Comparison of ENCODE assay signal across 8 cellular contexts in the genomic region with DNA sequence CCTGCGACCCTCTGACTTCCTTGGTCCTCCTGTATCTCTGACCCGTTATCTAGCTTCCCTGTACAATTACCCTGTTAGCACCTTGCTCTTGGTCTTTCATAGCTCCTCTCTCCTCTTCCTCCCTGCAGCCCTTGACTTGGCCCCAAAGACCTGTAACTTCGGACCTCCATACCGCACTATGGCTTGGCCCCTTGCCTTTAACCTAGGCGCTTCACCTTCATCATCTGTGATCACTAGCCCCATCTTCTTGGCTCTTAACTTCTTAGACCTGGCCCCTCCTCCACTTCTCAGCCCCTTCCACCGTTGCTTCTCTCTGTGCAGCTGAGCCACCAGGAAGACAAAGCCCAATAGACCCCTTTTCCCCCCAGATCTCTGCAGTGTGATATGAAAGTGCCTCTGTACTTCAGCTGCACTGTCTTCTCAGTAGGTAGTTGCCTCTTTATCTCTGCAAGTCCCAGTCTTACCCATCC. TPM values are rescaled to one million over a fixed set of nuclear protein-coding genes. Genes with fewer than 3 reads are reported as not detected.
DNase-seq lines count a peak whose midpoint lies in the region; TF ChIP-seq lines count a peak whose summit lies in the region.

No MANE protein-coding gene starts in this region.

- H3K79me2 ChIP-seq in mammary epithelial cell (ENCODE audit: insufficient read depth, low read length), result peaks cover 20% of the 10 kb centered on the region

- in situ Hi-C loops in mammary epithelial cell (cut with MboI; ENCODE audit: low sequenced_read_pairs in 2 of 2), result no loop called here

- H3K9me3 ChIP-seq in BLaER1 treated with 17β-estradiol and CSF1 and Interleukin-3, amounts not matched to agents 10 nM and 100 nM (replicated peaks in 1 of 11), result peaks cover 20 to 31% (median 25%) of the 10 kb centered on the region in 11 experiments
- H3K9me3 ChIP-seq in HUES48 (ENCODE audit: control insufficient read depth, insufficient read depth, low read length), result no peaks in the 10 kb centered on the region
- peaks cover 8% of the 10 kb centered on the region for H3K9me3 ChIP-seq in mammary epithelial cell (replicated peaks; ENCODE audit: insufficient read depth, low read length)
- H3K9me3 ChIP-seq in mucosa of stomach (ENCODE audit: control insufficient read depth, low read length), result no peaks in the 10 kb centered on the region

- no peaks in the 10 kb centered on the region for H3K27me3 ChIP-seq in BLaER1 treated with 17β-estradiol and CSF1 and Interleukin-3, amounts not matched to agents 10 nM and 100 nM
- H3K27me3 ChIP-seq in HUES48 (ENCODE audit: control insufficient read depth, insufficient read depth, low read length) (no peaks in the 10 kb centered on the region), mammary epithelial cell (ENCODE audit: insufficient read depth, low read length) (no peaks in the 10 kb centered on the region), mucosa of stomach (ENCODE audit: control insufficient read depth, insufficient read depth, low read length) (no peaks in the 10 kb centered on the region)

- peak overlapping the region; percentile 83 to 94 (median 90) for H3K9ac ChIP-seq in BLaER1 treated with 17β-estradiol and CSF1 and Interleukin-3, amounts not matched to agents 10 nM and 100 nM
- H3K9ac ChIP-seq in HUES48 (ENCODE audit: low read depth, low read length), result peak overlapping the region; percentile 65
- H3K9ac ChIP-seq in mammary epithelial cell (ENCODE audit: insufficient read depth, low read length), result peak overlapping the region; percentile 53
- peak overlapping the region; percentile 88 for H3K9ac ChIP-seq in mucosa of stomach (ENCODE audit: low read length)

- H3K4me2 ChIP-seq in BLaER1 treated with 17β-estradiol and CSF1 and Interleukin-3, amounts not matched to agents 10 nM and 100 nM, result peak overlapping the region; percentile 86 to 93 (median 90)
- H3K4me2 ChIP-seq in mammary epithelial cell (ENCODE audit: insufficient read depth, low read depth, low read length), result peak overlapping the region; percentile 91

- TF ChIP-seq CTCF in mammary epithelial cell (conservative IDR thresholded peaks at IDR 0.05 in 1 of 2, IDR thresholded peaks at IDR 0.05 in 1 of 2; ENCODE audit: extremely low read depth in 1 of 2, insufficient read depth in 1 of 2, low read depth in 1 of 2, low read length in 2 of 2), result no peak

- WGBS in mammary epithelial cell (ENCODE audit: low coverage, missing lambda C conversion rate), result 16% methylated on average over 6 of the region's 6 CpGs

- peaks cover 14 to 28% (median 17%) of the 10 kb centered on the region in 10 experiments for H3K4me1 ChIP-seq in BLaER1 treated with 17β-estradiol and CSF1 and Interleukin-3, amounts not matched to agents 10 nM and 100 nM
- H3K4me1 ChIP-seq in HUES48 (ENCODE audit: control insufficient read depth, insufficient read depth, low read length) (peaks cover 15% of the 10 kb centered on the region), mammary epithelial cell (ENCODE audit: insufficient read depth, low read length) (peaks cover 9% of the 10 kb centered on the region), mucosa of stomach (ENCODE audit: control insufficient read depth, insufficient read depth, low read length) (peaks cover 10% of the 10 kb centered on the region)

- no peak for DNase-seq in mammary epithelial cell
- no peak for DNase-seq in DMS153 (lab: John Stamatoyannopoulos, UW)
- no peak for DNase-seq in NCI-H187 treated with DMSO at 0.1 percent for 48 hours (lab: John Stamatoyannopoulos, UW)
- no peak for DNase-seq in CD1c-positive myeloid dendritic cell (ENCODE audit: extremely low spot score)
- no peak for DNase-seq in SHP77 treated with DMSO at 0.1 percent for 48 hours (lab: John Stamatoyannopoulos, UW)

- peak overlapping the region; percentile 77 to 97 (median 87) for H3K4me3 ChIP-seq in BLaER1 treated with 17β-estradiol and CSF1 and Interleukin-3, amounts not matched to agents 10 nM and 100 nM
- peak overlapping the region; percentile 75 for H3K4me3 ChIP-seq in HUES48 (ENCODE audit: low read depth, low read length)
- H3K4me3 ChIP-seq in mammary epithelial cell (replicated peaks in 1 of 3; ENCODE audit: insufficient read depth in 1 of 3, low read depth in 2 of 3, low read length in 3 of 3), result peak overlapping the region; percentile 73 to 95 (median 77)
- H3K4me3 ChIP-seq in mucosa of stomach (ENCODE audit: low read length), result peak overlapping the region; percentile 49

- peak overlapping the region; percentile 85 for H2AFZ ChIP-seq in mammary epithelial cell (ENCODE audit: low read depth, low read length)

- dilution Hi-C loops in mammary epithelial cell (cut with HindIII; ENCODE audit: low sequenced_read_pairs), result no loop called here

- H4K20me1 ChIP-seq in BLaER1 treated with 17β-estradiol and CSF1 and Interleukin-3, amounts not matched to agents 10 nM and 100 nM, result no peaks in the 10 kb centered on the region
- no peaks in the 10 kb centered on the region for H4K20me1 ChIP-seq in mammary epithelial cell (ENCODE audit: insufficient read depth, low read length)

- BruUV-seq in mammary epithelial cell (replicated peaks; lab: Mats Ljungman, UMichigan), result no TSS peak

- peak overlapping the region; percentile 84 to 94 (median 88); a peak in 21 of 22 replicates for H3K27ac ChIP-seq in BLaER1 treated with 17β-estradiol and CSF1 and Interleukin-3, amounts not matched to agents 10 nM and 100 nM
- no peak overlapping the region for H3K27ac ChIP-seq in HUES48 (ENCODE audit: low read depth, low read length)
- H3K27ac ChIP-seq in mammary epithelial cell (ENCODE audit: insufficient read depth, low read depth, low read length), result peak overlapping the region; percentile 19

- H3K36me3 ChIP-seq in BLaER1 treated with 17β-estradiol and CSF1 and Interleukin-3, amounts not matched to agents 10 nM and 100 nM, result peaks cover 30 to 52% (median 39%) of the 10 kb centered on the region in 11 experiments
- H3K36me3 ChIP-seq in HUES48 (ENCODE audit: control insufficient read depth, insufficient read depth, low read length), result peaks cover 35% of the 10 kb centered on the region
- peaks cover 2% of the 10 kb centered on the region for H3K36me3 ChIP-seq in mammary epithelial cell (ENCODE audit: insufficient read depth, low read length)
- peaks cover 7% of the 10 kb centered on the region for H3K36me3 ChIP-seq in mucosa of stomach (ENCODE audit: control insufficient read depth, insufficient read depth, low read length)

- CTCF ChIA-PET in mammary epithelial cell (lab: Charles Lee; ENCODE audit: low non-redundant PET), result no interaction called here

- intact Hi-C loops in mammary epithelial cell (cut with micrococcal nuclease), result no loop called here

RNA-seq across cellular contexts. Expression of a gene that starts 0.7 kb away (rescaled TPM):
- total RNA-seq in mammary epithelial cell, result 1 to 10 TPM; 7.8 to 8.7 TPM
- polyA plus RNA-seq in mammary epithelial cell, result 7.7 TPM
- polyA minus RNA-seq in mammary epithelial cell, result 7.4 TPM

RNA-seq across cellular contexts. Expression of a gene that starts 29.9 kb away (rescaled TPM):
- 10 to 100 TPM in 1 of 2 donors, 1 to 10 TPM in 1; 7.0 to 15.2 TPM for total RNA-seq in mammary epithelial cell
- polyA plus RNA-seq in mammary epithelial cell, result 9.1 TPM
- polyA minus RNA-seq in mammary epithelial cell, result 1.1 TPM

RNA-seq across cellular contexts. Expression of a gene that starts 30.2 kb away (rescaled TPM):
- total RNA-seq in mammary epithelial cell, result 10 to 100 TPM; 11.2 to 15.3 TPM
- polyA plus RNA-seq in mammary epithelial cell, result 5.5 TPM
- polyA minus RNA-seq in mammary epithelial cell, result 6.4 TPM
